16 cellular contexts compared by ENCODE assay signal in the genomic region with DNA sequence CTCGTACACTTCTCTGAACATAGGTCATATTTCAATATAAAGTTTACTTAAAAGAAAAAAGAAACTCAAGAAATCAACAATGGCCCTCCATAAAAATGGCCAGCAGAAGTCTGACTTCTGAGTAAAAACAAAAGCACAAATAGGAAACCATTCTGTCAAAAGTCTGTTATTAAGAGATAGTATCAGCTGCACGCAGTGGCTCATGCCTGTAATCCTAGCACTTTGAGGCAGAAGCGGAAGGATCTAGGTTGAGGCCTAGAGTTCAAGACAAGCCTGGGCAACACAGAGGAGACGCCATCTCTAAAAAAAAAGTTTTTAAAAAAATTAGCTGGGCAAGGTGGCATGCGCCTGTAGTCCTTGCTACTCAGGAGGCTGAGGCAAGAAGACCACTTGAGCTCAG.
"Had no signal": no experiment of that assay in that cellular context is flagged by ENCODE, and none has a peak within 500 bp of the region (broad histone marks: within the 10 kb centered on the region; RNA-seq: fewer than 3 reads in every experiment).

No MANE protein-coding gene starts in this region.

- H3K9me3 Mint-ChIP-seq: natural killer cell had no signal

- DNase-seq: activated CD4-positive, CD25-positive, alpha-beta regulatory T cell treated with anti-CD3 and anti-CD28 coated beads, Interleukin-2, amount 50 U/mL, for 72 hours; activated effector memory CD4-positive, alpha-beta T cell treated with anti-CD3 and anti-CD28 coated beads, Interleukin-2, amount 50 U/mL, for 16 hours; activated T-cell treated with anti-CD3 and anti-CD28 coated beads for 4 hours; colonic mucosa; left lung; natural killer cell; nucleus accumbens; right lobe of liver; spleen; stimulated activated CD4-positive, alpha-beta T cell treated with anti-CD3 and anti-CD28 coated beads, Interleukin-2, amount 100 ng/mL, for 24 hours; stomach; uterus had no signal

- H3K4me1 ChIP-seq: colonic mucosa, uterus had no signal

- H3K4me3 ChIP-seq: cardiac muscle cell, colonic mucosa, left lung, prostate gland, right lobe of liver, spleen, stomach, thoracic aorta, uterus had no signal

- H3K27me3 ChIP-seq: cardiac muscle cell, colonic mucosa, left lung, right lobe of liver, spleen, stomach, uterus had no signal

- H3K36me3 ChIP-seq: uterus had no signal

- ATAC-seq: left lung had no signal

- H3K36me3 Mint-ChIP-seq: natural killer cell had no signal

- H3K27ac ChIP-seq: colonic mucosa, epithelial cell of prostate, left lung, prostate gland, right lobe of liver, spleen, stomach, thoracic aorta, uterus had no signal

- H3K4me3 Mint-ChIP-seq: natural killer cell had no signal

- H3K9me3 ChIP-seq: colonic mucosa, left lung, prostate gland, right lobe of liver, spleen, stomach, thoracic aorta, uterus had no signal
